In the genomic region with DNA sequence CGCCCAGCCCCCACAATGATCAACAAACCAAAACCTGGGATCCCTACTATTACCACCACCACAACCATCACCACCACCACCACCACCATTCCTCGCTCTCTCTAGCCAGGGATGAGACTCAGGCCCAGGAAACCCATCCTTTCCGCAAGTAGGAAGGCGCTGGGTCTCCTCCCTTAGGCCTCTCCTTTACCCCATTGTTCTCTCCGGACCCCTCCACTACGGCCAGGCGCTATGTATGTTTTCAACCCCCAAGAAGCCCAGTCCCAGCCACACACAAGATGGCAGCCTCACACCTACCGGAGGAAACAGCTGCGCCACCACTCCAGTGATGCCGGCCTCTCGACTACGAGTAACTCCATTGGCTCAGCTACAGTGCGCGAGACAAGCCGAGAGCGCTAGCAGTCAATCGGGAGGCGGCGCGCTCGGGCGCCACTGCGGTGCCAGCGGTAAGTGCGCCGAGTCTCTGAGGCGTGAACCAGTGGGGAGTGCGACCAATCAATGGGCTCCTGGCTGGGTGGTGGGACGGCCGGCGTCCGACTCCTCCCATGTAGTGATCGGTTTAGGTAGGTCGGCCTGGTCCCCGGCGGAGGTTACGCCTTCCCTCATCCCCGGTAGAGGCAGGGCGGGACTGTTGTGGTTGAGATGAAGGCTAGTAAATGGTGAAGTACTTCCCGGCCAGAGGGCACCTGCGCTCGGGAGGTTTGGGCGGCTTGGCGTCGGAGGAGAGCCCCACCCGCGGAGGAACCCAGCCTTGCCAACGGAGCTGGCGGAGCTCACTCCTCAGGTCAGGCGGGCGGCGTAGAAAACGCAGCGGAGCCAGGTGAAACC, we compare ENCODE assay signal across 8 cellular contexts. TPM values are rescaled to one million over a fixed set of nuclear protein-coding genes. Genes with fewer than 3 reads are reported as not detected.
DNase-seq lines count a peak whose midpoint lies in the region; ATAC-seq and TF ChIP-seq lines count a peak whose summit lies in the region.

A gene (minus strand): TSS at position 376 of the 828 bp plus-strand sequence. CDS start 61,154 bp downstream, outside the sequence.
A gene with protein sequence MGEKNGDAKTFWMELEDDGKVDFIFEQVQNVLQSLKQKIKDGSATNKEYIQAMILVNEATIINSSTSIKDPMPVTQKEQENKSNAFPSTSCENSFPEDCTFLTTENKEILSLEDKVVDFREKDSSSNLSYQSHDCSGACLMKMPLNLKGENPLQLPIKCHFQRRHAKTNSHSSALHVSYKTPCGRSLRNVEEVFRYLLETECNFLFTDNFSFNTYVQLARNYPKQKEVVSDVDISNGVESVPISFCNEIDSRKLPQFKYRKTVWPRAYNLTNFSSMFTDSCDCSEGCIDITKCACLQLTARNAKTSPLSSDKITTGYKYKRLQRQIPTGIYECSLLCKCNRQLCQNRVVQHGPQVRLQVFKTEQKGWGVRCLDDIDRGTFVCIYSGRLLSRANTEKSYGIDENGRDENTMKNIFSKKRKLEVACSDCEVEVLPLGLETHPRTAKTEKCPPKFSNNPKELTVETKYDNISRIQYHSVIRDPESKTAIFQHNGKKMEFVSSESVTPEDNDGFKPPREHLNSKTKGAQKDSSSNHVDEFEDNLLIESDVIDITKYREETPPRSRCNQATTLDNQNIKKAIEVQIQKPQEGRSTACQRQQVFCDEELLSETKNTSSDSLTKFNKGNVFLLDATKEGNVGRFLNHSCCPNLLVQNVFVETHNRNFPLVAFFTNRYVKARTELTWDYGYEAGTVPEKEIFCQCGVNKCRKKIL (plus strand): TSS at position 586 of the 828 bp plus-strand sequence. CDS start 7,620 bp downstream, outside the sequence.

- CTCF ChIA-PET in activated CD4-positive, alpha-beta memory T cell treated with anti-CD3 and anti-CD28 coated beads, Interleukin-2, amount 10 ng/mL, durations not matched to agents 7 days and 5 days (lab: Charles Lee): interaction anchor here (0.7 to 4.1 kb wide), 9 partner anchors 10 to 553 kb away, joined by 3 to 21 read pairs (median 4); a partner anchor contains a TSS

- TF ChIP-seq CTCF in lower leg skin (IDR thresholded peaks at IDR 0.05): no peak

- H3K27ac Mint-ChIP-seq in CD4-positive, CD25-positive, alpha-beta regulatory T cell: peak within 1 kb of the TSS; percentile 95 to 100 (median 100)
- peak within 1 kb of the TSS; percentile 98 for H3K27ac Mint-ChIP-seq in activated CD4-positive, alpha-beta memory T cell treated with anti-CD3 and anti-CD28 coated beads, Interleukin-2, amount 10 ng/mL, durations not matched to agents 7 days and 5 days

- H3K9me3 ChIP-seq in CD4-positive, CD25-positive, alpha-beta regulatory T cell (ENCODE audit: control insufficient read depth in 2 of 2, low read length in 2 of 2): no peaks in the 10 kb centered on the region
- no peaks in the 10 kb centered on the region for H3K9me3 ChIP-seq in duodenal mucosa (ENCODE audit: control insufficient read depth in 1 of 2, low read length in 2 of 2)

- no peaks in the 10 kb centered on the region for H3K27me3 ChIP-seq in CD4-positive, CD25-positive, alpha-beta regulatory T cell (ENCODE audit: control insufficient read depth, insufficient read depth, low read length)
- H3K27me3 ChIP-seq in duodenal mucosa (ENCODE audit: control insufficient read depth in 1 of 2, insufficient read depth in 2 of 2, low read length in 2 of 2): no peaks in the 10 kb centered on the region

- H3K4me1 Mint-ChIP-seq in CD4-positive, CD25-positive, alpha-beta regulatory T cell: peaks cover 9 to 56% (median 32%) of the 10 kb centered on the region in 4 donors
- H3K4me1 Mint-ChIP-seq in activated CD4-positive, alpha-beta memory T cell treated with anti-CD3 and anti-CD28 coated beads, Interleukin-2, amount 10 ng/mL, durations not matched to agents 7 days and 5 days: peaks cover 55% of the 10 kb centered on the region

- 0 to 1% methylated on average over 27 to 52 of the region's 54 CpGs for WGBS in lower leg skin, 2 donors

- peaks cover 40% of the 10 kb centered on the region for H3K4me1 ChIP-seq in CD4-positive, CD25-positive, alpha-beta regulatory T cell (ENCODE audit: control insufficient read depth, insufficient read depth, low read length, poor library complexity, severe bottlenecking)
- H3K4me1 ChIP-seq in duodenal mucosa (ENCODE audit: control insufficient read depth in 1 of 2, insufficient read depth in 2 of 2, low read length in 2 of 2): peaks cover 0 to 14% of the 10 kb centered on the region in 2 donors

- POLR2A ChIA-PET in activated CD4-positive, alpha-beta memory T cell treated with anti-CD3 and anti-CD28 coated beads, Interleukin-2, amount 10 ng/mL, durations not matched to agents 7 days and 5 days (lab: Charles Lee): interaction anchor here (0.6 to 5.8 kb wide), 35 partner anchors 10 to 1626 kb away, joined by 3 to 174 read pairs (median 5); a partner anchor contains a TSS

- H3K9ac ChIP-seq in duodenal mucosa (ENCODE audit: low read depth in 1 of 2, low read length in 2 of 2): peak within 1 kb of the TSS; percentile 81 to 83

- no peak for TF ChIP-seq POLR2A in lower leg skin (IDR thresholded peaks at IDR 0.05)

- DNase-seq in CD4-positive, CD25-positive, alpha-beta regulatory T cell: peak; percentile 98 to 100 (median 100)
- DNase-seq in NCI-H748 treated with DMSO at 0.1 percent for 48 hours (lab: John Stamatoyannopoulos, UW) (peak; percentile 95), lower leg skin (ENCODE audit: low spot score in 2 of 2) (peak; percentile 99 to 100)
- DNase-seq in activated CD4-positive, alpha-beta memory T cell treated with anti-CD3 and anti-CD28 coated beads, Interleukin-2, amount 10 ng/mL, durations not matched to agents 7 days and 5 days: peak; percentile 100
- peak; percentile 96 to 99 for DNase-seq in stimulated activated CD4-positive, alpha-beta T cell treated with anti-CD3 and anti-CD28 coated beads, Interleukin-4, amount 100 ng/mL, for 48 hours (ENCODE audit: low read depth in 2 of 2)

- H3K4me3 Mint-ChIP-seq in CD4-positive, CD25-positive, alpha-beta regulatory T cell: peak within 1 kb of the TSS; percentile 92 to 99 (median 95)
- H3K4me3 Mint-ChIP-seq in activated CD4-positive, alpha-beta memory T cell treated with anti-CD3 and anti-CD28 coated beads, Interleukin-2, amount 10 ng/mL, durations not matched to agents 7 days and 5 days: peak within 1 kb of the TSS; percentile 95

- peaks cover 4% of the 10 kb centered on the region for H3K27me3 Mint-ChIP-seq in CD4-positive, CD25-positive, alpha-beta regulatory T cell
- H3K27me3 Mint-ChIP-seq in activated CD4-positive, alpha-beta memory T cell treated with anti-CD3 and anti-CD28 coated beads, Interleukin-2, amount 10 ng/mL, durations not matched to agents 7 days and 5 days: no peaks in the 10 kb centered on the region

- H3K36me3 Mint-ChIP-seq in CD4-positive, CD25-positive, alpha-beta regulatory T cell: peaks cover 3% of the 10 kb centered on the region
- H3K36me3 Mint-ChIP-seq in activated CD4-positive, alpha-beta memory T cell treated with anti-CD3 and anti-CD28 coated beads, Interleukin-2, amount 10 ng/mL, durations not matched to agents 7 days and 5 days (ENCODE audit: low read depth): peaks cover 27% of the 10 kb centered on the region

- H3K9me3 Mint-ChIP-seq in CD4-positive, CD25-positive, alpha-beta regulatory T cell: peaks cover 0 to 3% (median 0%) of the 10 kb centered on the region in 7 donors
- H3K9me3 Mint-ChIP-seq in activated CD4-positive, alpha-beta memory T cell treated with anti-CD3 and anti-CD28 coated beads, Interleukin-2, amount 10 ng/mL, durations not matched to agents 7 days and 5 days: no peaks in the 10 kb centered on the region

- H3K27ac ChIP-seq in CD4-positive, CD25-positive, alpha-beta regulatory T cell (ENCODE audit: insufficient read depth, low read length, poor library complexity, severe bottlenecking): peak within 1 kb of the TSS; percentile 96
- H3K27ac ChIP-seq in duodenal mucosa (ENCODE audit: low read depth, low read length): peak within 1 kb of the TSS; percentile 97

- peak within 1 kb of the TSS; percentile 93 for H3K4me3 ChIP-seq in CD4-positive, CD25-positive, alpha-beta regulatory T cell (ENCODE audit: low read depth, low read length)
- H3K4me3 ChIP-seq in duodenal mucosa (ENCODE audit: low read depth in 1 of 2, low read length in 2 of 2) (peak within 1 kb of the TSS; percentile 94 to 96), lower leg skin (ENCODE audit: low read depth, poor library complexity, severe bottlenecking) (peak within 1 kb of the TSS; percentile 80)

- no peaks in the 10 kb centered on the region for H3K36me3 ChIP-seq in CD4-positive, CD25-positive, alpha-beta regulatory T cell (ENCODE audit: control insufficient read depth, insufficient read depth, low read length)
- H3K36me3 ChIP-seq in duodenal mucosa (ENCODE audit: control insufficient read depth in 1 of 2, insufficient read depth in 2 of 2, low read length in 2 of 2): no peaks in the 10 kb centered on the region

- intact Hi-C loops in lower leg skin (cut with DNase I; ENCODE audit: low total_unique reads): loop anchor here (10.0 kb wide), 1 partner anchor 51 kb away; a partner anchor contains a TSS

- peak; percentile 92 to 95 for ATAC-seq in CD4-positive, CD25-positive, alpha-beta regulatory T cell (ENCODE audit: low read depth in 2 of 2)
- ATAC-seq in GM19395 (IDR thresholded peaks at IDR 0.05; ENCODE audit: unreplicated experiment) (peak; percentile 96), HG03565 (IDR thresholded peaks at IDR 0.05; ENCODE audit: unreplicated experiment) (peak; percentile 91)

RNA-seq across cellular contexts. Expression of the first gene that starts in this region (rescaled TPM):
- 3.0 TPM for total RNA-seq in CD4-positive, CD25-positive, alpha-beta regulatory T cell
- 10 to 100 TPM in 2 of 4 donors, 1 to 10 TPM in 2; 6.9 to 13.9 (median 10.0) TPM for polyA plus RNA-seq in CD4-positive, CD25-positive, alpha-beta regulatory T cell
- 1 to 10 TPM; 5.5 TPM for total RNA-seq in activated CD4-positive, alpha-beta memory T cell treated with anti-CD3 and anti-CD28 coated beads, Interleukin-2, amount 10 ng/mL, durations not matched to agents 7 days and 5 days
- total RNA-seq in lower leg skin: 10 to 100 TPM; 14.9 to 31.1 (median 26.3) TPM

RNA-seq across cellular contexts. Expression of the second gene that starts in this region (rescaled TPM):
- total RNA-seq in CD4-positive, CD25-positive, alpha-beta regulatory T cell: 24.4 TPM
- 10 to 100 TPM; 11.0 to 23.0 (median 14.8) TPM for polyA plus RNA-seq in CD4-positive, CD25-positive, alpha-beta regulatory T cell
- 10 to 100 TPM; 14.8 to 16.0 TPM for total RNA-seq in activated CD4-positive, alpha-beta memory T cell treated with anti-CD3 and anti-CD28 coated beads, Interleukin-2, amount 10 ng/mL, durations not matched to agents 7 days and 5 days
- 10 to 100 TPM in 2 of 4 donors, 1 to 10 TPM in 2; 9.3 to 14.4 (median 9.9) TPM for total RNA-seq in lower leg skin

Comparison
In these comparisons a context has a peak if more than half of its experiments do, and no peak if none do; other contexts are left out.
1. Peak in every context shown above with its lines: DNase-seq, ATAC-seq, H3K4me3 ChIP-seq and H3K27ac ChIP-seq.